ENCODE assay signal across 1 cellular context in the genomic region with DNA sequence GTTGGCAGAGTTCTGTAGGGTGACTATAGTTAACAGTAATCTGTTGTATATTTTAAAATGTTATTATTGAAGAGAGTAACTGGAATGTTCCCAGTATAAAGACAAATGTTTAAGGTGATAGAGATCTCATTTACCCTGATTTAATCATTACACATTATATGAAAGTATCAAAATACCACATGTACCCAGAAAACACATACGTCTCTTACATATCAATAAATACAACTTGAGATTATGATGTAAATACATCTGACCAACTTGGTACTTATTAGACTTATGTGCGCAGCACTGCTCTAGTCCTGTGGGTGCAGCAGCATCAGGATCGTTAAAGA.
TF ChIP-seq lines count a peak whose summit lies in the region.

No MANE protein-coding gene starts in this region.

TF ChIP-seq in GM23338, 12 proteins besides CTCF, POLR2A, EP300 and RAD21 (continued from another document):
- TF ChIP-seq, protein P1, sequence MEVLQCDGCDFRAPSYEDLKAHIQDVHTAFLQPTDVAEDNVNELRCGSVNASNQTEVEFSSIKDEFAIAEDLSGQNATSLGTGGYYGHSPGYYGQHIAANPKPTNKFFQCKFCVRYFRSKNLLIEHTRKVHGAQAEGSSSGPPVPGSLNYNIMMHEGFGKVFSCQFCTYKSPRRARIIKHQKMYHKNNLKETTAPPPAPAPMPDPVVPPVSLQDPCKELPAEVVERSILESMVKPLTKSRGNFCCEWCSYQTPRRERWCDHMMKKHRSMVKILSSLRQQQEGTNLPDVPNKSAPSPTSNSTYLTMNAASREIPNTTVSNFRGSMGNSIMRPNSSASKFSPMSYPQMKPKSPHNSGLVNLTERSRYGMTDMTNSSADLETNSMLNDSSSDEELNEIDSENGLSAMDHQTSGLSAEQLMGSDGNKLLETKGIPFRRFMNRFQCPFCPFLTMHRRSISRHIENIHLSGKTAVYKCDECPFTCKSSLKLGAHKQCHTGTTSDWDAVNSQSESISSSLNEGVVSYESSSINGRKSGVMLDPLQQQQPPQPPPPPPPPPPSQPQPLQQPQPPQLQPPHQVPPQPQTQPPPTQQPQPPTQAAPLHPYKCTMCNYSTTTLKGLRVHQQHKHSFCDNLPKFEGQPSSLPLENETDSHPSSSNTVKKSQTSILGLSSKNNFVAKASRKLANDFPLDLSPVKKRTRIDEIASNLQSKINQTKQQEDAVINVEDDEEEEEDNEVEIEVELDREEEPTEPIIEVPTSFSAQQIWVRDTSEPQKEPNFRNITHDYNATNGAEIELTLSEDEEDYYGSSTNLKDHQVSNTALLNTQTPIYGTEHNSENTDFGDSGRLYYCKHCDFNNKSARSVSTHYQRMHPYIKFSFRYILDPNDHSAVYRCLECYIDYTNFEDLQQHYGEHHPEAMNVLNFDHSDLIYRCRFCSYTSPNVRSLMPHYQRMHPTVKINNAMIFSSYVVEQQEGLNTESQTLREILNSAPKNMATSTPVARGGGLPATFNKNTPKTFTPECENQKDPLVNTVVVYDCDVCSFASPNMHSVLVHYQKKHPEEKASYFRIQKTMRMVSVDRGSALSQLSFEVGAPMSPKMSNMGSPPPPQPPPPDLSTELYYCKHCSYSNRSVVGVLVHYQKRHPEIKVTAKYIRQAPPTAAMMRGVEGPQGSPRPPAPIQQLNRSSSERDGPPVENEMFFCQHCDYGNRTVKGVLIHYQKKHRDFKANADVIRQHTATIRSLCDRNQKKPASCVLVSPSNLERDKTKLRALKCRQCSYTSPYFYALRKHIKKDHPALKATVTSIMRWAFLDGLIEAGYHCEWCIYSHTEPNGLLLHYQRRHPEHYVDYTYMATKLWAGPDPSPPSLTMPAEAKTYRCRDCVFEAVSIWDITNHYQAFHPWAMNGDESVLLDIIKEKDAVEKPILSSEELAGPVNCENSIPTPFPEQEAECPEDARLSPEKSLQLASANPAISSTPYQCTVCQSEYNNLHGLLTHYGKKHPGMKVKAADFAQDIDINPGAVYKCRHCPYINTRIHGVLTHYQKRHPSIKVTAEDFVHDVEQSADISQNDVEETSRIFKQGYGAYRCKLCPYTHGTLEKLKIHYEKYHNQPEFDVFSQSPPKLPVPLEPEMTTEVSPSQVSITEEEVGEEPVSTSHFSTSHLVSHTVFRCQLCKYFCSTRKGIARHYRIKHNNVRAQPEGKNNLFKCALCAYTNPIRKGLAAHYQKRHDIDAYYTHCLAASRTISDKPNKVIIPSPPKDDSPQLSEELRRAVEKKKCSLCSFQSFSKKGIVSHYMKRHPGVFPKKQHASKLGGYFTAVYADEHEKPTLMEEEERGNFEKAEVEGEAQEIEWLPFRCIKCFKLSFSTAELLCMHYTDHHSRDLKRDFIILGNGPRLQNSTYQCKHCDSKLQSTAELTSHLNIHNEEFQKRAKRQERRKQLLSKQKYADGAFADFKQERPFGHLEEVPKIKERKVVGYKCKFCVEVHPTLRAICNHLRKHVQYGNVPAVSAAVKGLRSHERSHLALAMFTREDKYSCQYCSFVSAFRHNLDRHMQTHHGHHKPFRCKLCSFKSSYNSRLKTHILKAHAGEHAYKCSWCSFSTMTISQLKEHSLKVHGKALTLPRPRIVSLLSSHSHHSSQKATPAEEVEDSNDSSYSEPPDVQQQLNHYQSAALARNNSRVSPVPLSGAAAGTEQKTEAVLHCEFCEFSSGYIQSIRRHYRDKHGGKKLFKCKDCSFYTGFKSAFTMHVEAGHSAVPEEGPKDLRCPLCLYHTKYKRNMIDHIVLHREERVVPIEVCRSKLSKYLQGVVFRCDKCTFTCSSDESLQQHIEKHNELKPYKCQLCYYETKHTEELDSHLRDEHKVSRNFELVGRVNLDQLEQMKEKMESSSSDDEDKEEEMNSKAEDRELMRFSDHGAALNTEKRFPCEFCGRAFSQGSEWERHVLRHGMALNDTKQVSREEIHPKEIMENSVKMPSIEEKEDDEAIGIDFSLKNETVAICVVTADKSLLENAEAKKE (CRISPR knock-in tag; IDR thresholded peaks at IDR 0.05), result no peak
